ENCODE assay signal across 23 cellular contexts in the genomic region with DNA sequence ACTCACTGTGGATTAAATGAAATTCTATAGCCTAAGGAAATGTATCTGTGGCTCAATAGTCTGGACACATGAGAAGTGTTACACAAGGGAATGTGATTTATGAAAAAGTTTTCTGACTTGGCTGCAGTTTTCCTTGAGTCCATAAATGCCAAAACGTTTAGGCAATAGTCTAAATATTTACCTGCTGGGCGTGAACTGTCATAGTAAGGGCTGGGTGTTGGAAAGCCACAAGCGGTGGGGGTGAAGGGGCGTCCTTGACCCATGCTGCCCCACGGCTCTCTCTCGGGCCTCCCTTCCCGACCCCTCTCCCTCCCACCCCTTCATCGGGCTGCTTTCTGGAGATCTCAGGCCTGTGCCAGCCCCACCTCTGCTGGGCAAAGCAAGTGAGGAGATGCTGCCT.
"Had no signal": no experiment of that assay in that cellular context is flagged by ENCODE, and none has a peak within 500 bp of the region (broad histone marks: within the 10 kb centered on the region; RNA-seq: fewer than 3 reads in every experiment).

No MANE protein-coding gene starts in this region.

- DNase-seq: activated B cell treated with CpG ODN at 0.5 μM for 24 hours; activated CD4-positive, alpha-beta T cell treated with anti-CD3 and anti-CD28 coated beads for 48 hours; activated CD8-positive, alpha-beta memory T cell treated with anti-CD3 and anti-CD28 coated beads, Interleukin-2, amount 50 U/mL, for 4 hours; activated CD8-positive, alpha-beta T cell treated with anti-CD3 and anti-CD28 coated beads, Interleukin-2, amount 10 ng/mL, durations not matched to agents 7 days and 5 days; activated gamma-delta T cell treated with Interleukin-2 at 50 U/mL for 16 hours; activated naive CD8-positive, alpha-beta T cell treated with anti-CD3 and anti-CD28 coated beads, Interleukin-2, amount 10 ng/mL, durations not matched to agents 7 days and 5 days; activated T-cell treated with anti-CD3 and anti-CD28 coated beads, Interleukin-2, amount 50 U/mL, for 72 hours; cerebellar nuclear complex; effector CD8-positive, alpha-beta T cell; heart right ventricle; left cardiac atrium; mucosa of descending colon; naive thymus-derived CD4-positive, alpha-beta T cell; retina; stimulated activated CD4-positive, alpha-beta T cell treated with anti-CD3 and anti-CD28 coated beads, Interleukin-4, amount 100 ng/mL, for 24 hours; stimulated activated naive CD4-positive, alpha-beta T cell treated with Interleukin-2 at 50 U/mL for 16 hours; substantia nigra; upper lobe of left lung had no signal

- H3K27me3 Mint-ChIP-seq: memory B cell had no signal

- H3K4me3 ChIP-seq: gastroesophageal sphincter, heart right ventricle, mucosa of descending colon, upper lobe of left lung had no signal

- H3K27me3 ChIP-seq: gastroesophageal sphincter, upper lobe of left lung had no signal

- ATAC-seq: activated CD8-positive, alpha-beta T cell treated with anti-CD3 and anti-CD28 coated beads, Interleukin-2, amount 10 ng/mL, durations not matched to agents 7 days and 5 days; activated T-cell treated with anti-CD3 and anti-CD28 coated beads, Interleukin-2, amount 50 U/mL, for 72 hours; gastroesophageal sphincter; heart right ventricle; left cardiac atrium; mucosa of descending colon; naive thymus-derived CD4-positive, alpha-beta T cell had no signal

- H3K36me3 ChIP-seq: gastroesophageal sphincter, heart right ventricle, neutrophil, upper lobe of left lung had no signal

- H3K4me1 Mint-ChIP-seq: activated B cell treated with CpG ODN at 0.5 μM for 24 hours; activated naive CD8-positive, alpha-beta T cell treated with anti-CD3 and anti-CD28 coated beads, Interleukin-2, amount 10 ng/mL, durations not matched to agents 7 days and 5 days; memory B cell had no signal

- H3K9me3 ChIP-seq: gastroesophageal sphincter, heart right ventricle, mucosa of descending colon, neutrophil, upper lobe of left lung had no signal

- H3K36me3 Mint-ChIP-seq: activated naive CD8-positive, alpha-beta T cell treated with anti-CD3 and anti-CD28 coated beads, Interleukin-2, amount 10 ng/mL, durations not matched to agents 7 days and 5 days; brain; memory B cell; naive thymus-derived CD4-positive, alpha-beta T cell had no signal

- FAIRE-seq: endothelial cell of umbilical vein had no signal

- H3K4me1 ChIP-seq: heart right ventricle had no signal

- H3K4me3 Mint-ChIP-seq: activated B cell treated with CpG ODN at 0.5 μM for 24 hours; activated CD8-positive, alpha-beta T cell treated with anti-CD3 and anti-CD28 coated beads, Interleukin-2, amount 10 ng/mL, durations not matched to agents 7 days and 5 days; activated naive CD8-positive, alpha-beta T cell treated with anti-CD3 and anti-CD28 coated beads, Interleukin-2, amount 10 ng/mL, durations not matched to agents 7 days and 5 days; activated T-cell treated with anti-CD3 and anti-CD28 coated beads, Interleukin-2, amount 50 U/mL, for 72 hours; brain; memory B cell; naive thymus-derived CD4-positive, alpha-beta T cell had no signal

- H3K9me3 Mint-ChIP-seq: activated B cell treated with CpG ODN at 0.5 μM for 24 hours; activated naive CD8-positive, alpha-beta T cell treated with anti-CD3 and anti-CD28 coated beads, Interleukin-2, amount 10 ng/mL, durations not matched to agents 7 days and 5 days; activated T-cell treated with anti-CD3 and anti-CD28 coated beads, Interleukin-2, amount 50 U/mL, for 72 hours; memory B cell had no signal

- H3K27ac ChIP-seq: gastroesophageal sphincter, heart right ventricle, neutrophil, upper lobe of left lung had no signal

- H3K27ac Mint-ChIP-seq: activated B cell treated with CpG ODN at 0.5 μM for 24 hours; activated CD8-positive, alpha-beta T cell treated with anti-CD3 and anti-CD28 coated beads, Interleukin-2, amount 10 ng/mL, durations not matched to agents 7 days and 5 days; activated naive CD8-positive, alpha-beta T cell treated with anti-CD3 and anti-CD28 coated beads, Interleukin-2, amount 10 ng/mL, durations not matched to agents 7 days and 5 days; activated T-cell treated with anti-CD3 and anti-CD28 coated beads, Interleukin-2, amount 50 U/mL, for 72 hours; brain; memory B cell; naive thymus-derived CD4-positive, alpha-beta T cell had no signal
